In the genomic region with DNA sequence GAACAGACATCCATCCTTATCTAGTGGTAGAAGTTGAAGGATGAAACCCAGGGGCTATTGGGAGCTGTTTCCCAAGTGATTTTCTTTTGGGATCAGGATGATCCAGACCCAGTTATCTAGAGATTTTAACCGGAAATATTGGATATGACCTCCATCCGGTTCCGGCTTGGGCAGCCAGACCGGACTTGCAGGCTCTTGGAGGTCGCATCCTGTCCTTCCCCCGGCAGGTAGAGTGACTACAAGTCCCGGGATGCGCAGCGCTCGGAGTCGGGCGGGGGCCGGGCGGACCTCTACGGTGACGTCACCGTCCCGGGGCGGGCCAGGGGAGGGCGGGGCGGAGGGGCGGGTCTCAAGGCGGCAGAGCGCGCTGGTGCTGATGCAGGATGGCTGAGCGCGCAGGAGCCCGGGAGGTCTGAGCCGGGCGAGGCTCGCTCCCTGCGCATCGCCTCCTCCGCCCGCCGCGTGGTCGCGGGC, we compare ENCODE assay signal across 8 cellular contexts.
DNase-seq lines count a peak whose midpoint lies in the region; ATAC-seq and TF ChIP-seq lines count a peak whose summit lies in the region.

Gene KIF5C (plus strand): TSS at position 360 of the 474 bp plus-strand sequence. CDS start 391 bp downstream, outside the sequence.

- no peaks in the 10 kb centered on the region for H3K9me3 ChIP-seq in RWPE2 (ENCODE audit: severe bottlenecking)

- H3K27me3 ChIP-seq in RWPE2 (ENCODE audit: insufficient read depth, poor library complexity, severe bottlenecking) = peaks cover 28% of the 10 kb centered on the region

- H3K27ac ChIP-seq in RWPE2 (ENCODE audit: poor library complexity, severe bottlenecking) (no peak within 1 kb of the TSS), substantia nigra (ENCODE audit: low read depth, low read length, poor library complexity, severe bottlenecking) (peak within 1 kb of the TSS; percentile 88)

- H3K36me3 ChIP-seq in RWPE2 (ENCODE audit: low read depth) = no peaks in the 10 kb centered on the region

- no peaks in the 10 kb centered on the region for H3K4me1 ChIP-seq in RWPE2 (ENCODE audit: insufficient read depth, poor library complexity, severe bottlenecking)

- DNase-seq in D341Med (ENCODE audit: low spot score) = peak; percentile 96
- DNase-seq in HuH-7.5 (ENCODE audit: low spot score) = peak; percentile 87
- DNase-seq in RWPE2 (ENCODE audit: low spot score) = peak; percentile 90
- DNase-seq in activated gamma-delta T cell treated with anti-CD3 and anti-CD28 coated beads, Interleukin-2, amount 50 U/mL, for 16 hours (ENCODE audit: low read depth) = peak; percentile 78
- peak; percentile 73 for DNase-seq in foreskin melanocyte
- DNase-seq in non-pigmented ciliary epithelial cell (ENCODE audit: low read depth) = peak; percentile 4
- peak; percentile 39 to 97 (median 85) for DNase-seq in substantia nigra (lab: John Stamatoyannopoulos, UW)

- peak within 1 kb of the TSS; percentile 32 for H3K4me3 ChIP-seq in RWPE2 (ENCODE audit: severe bottlenecking)

- TF ChIP-seq CTCF in RWPE2 (IDR thresholded peaks at IDR 0.05; ENCODE audit: poor library complexity, severe bottlenecking) = no peak

- ATAC-seq in GM21529 (IDR thresholded peaks at IDR 0.05; ENCODE audit: unreplicated experiment) (peak; percentile 96), RWPE2 (ENCODE audit: low read depth) (peak; percentile 88)

Comparison
In these comparisons a context has a peak if more than half of its experiments do, and no peak if none do; other contexts are left out.
1. DNase-seq: peak in every context shown above with its lines; median percentile 96 in D341Med; 90 in RWPE2; 87 in HuH-7.5; 85 in substantia nigra; 78 in activated gamma-delta T cell treated with anti-CD3 and anti-CD28 coated beads, Interleukin-2, amount 50 U/mL, for 16 hours; 73 in foreskin melanocyte; 4 in non-pigmented ciliary epithelial cell.